ENCODE assay signal across 8 cellular contexts in the genomic region with DNA sequence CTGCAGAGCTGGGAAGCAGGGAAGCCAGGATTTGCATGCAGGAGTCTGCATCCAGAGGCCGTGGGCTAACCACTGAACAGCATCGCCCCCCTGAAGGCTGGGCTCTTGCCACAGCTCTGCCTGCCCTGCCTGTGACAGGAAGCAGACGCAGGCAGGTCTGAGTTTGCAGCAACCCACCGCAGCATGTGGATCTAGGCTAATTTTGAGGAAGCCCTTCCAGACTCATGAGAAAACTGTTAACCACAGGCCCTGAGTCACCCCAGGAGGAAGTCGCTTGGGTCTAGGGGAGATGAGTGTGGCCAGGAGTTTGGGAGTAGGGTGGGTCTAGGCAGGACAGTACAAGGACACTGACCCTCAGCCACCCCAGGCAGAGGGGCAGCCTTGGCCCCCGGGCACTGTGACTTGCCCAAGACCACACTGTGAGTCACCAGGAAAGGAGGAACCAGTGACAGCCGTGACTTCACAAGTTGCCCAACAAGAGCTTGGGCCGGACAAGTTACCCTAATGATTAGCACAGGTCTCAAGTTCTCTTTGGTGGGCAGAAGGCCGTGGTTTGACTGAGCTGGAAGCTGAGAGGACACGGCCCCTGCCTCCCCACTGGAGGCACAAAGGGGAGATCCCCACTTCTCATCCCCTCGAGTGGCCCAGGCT. TPM values are rescaled to one million over a fixed set of nuclear protein-coding genes. Genes with fewer than 3 reads are reported as not detected.
DNase-seq lines count a peak whose midpoint lies in the region; ATAC-seq and TF ChIP-seq lines count a peak whose summit lies in the region.

No MANE protein-coding gene starts in this region.

- peak; percentile 2 for TF ChIP-seq CTCF in GM10266 (IDR thresholded peaks at IDR 0.05; ENCODE audit: control insufficient read depth, insufficient read depth, low read depth, missing control alignments)

- intact Hi-C loops in Right ventricle myocardium superior (cut with DNase I), result no loop called here

- peak; percentile 70 for ATAC-seq in Right ventricle myocardium superior (ENCODE audit: poor library complexity)
- no peak for ATAC-seq in GM21737 (IDR thresholded peaks at IDR 0.05; ENCODE audit: unreplicated experiment)
- no peak for ATAC-seq in GM19351 (IDR thresholded peaks at IDR 0.05; ENCODE audit: unreplicated experiment)

- DNase-seq in GM10266 (ENCODE audit: extremely low spot score) (no peak), RPMI7951 (ENCODE audit: low read depth) (peak; percentile 100), Right ventricle myocardium superior (peak; percentile 80), skeletal muscle cell (ENCODE audit: low read depth) (peak; percentile 57), ecto neural progenitor cell (ENCODE audit: low spot score) (no peak)
- DNase-seq in activated gamma-delta T cell treated with anti-CD3 and anti-CD28 coated beads, Interleukin-2, amount 50 U/mL, for 16 hours (ENCODE audit: low read depth), result peak; percentile 64

- H3K4me3 ChIP-seq in skeletal muscle cell (ENCODE audit: low read depth, low read length), result no peak overlapping the region

RNA-seq across cellular contexts. Expression of gene LAPTM5, which starts 0.9 kb away (rescaled TPM):
- 70.7 and 82.5 TPM in 2 replicates for total RNA-seq in RPMI7951 (2014; rRNA removed; shearing (Covaris generic))
- total RNA-seq in Right ventricle myocardium superior, result 19.5 TPM

RNA-seq across cellular contexts. Expression of gene MATN1, which starts 33.3 kb away (rescaled TPM):
- 0.20 and 0.48 TPM in 2 replicates for total RNA-seq in RPMI7951 (2014; rRNA removed; shearing (Covaris generic))
- not detected for total RNA-seq in Right ventricle myocardium superior

Comparison
In these comparisons a context has a peak if more than half of its experiments do, and no peak if none do; other contexts are left out.
1. DNase-seq: peak in RPMI7951 (single experiment), activated gamma-delta T cell treated with anti-CD3 and anti-CD28 coated beads, Interleukin-2, amount 50 U/mL, for 16 hours (single experiment), Right ventricle myocardium superior (single experiment) and skeletal muscle cell (single experiment); none in GM10266 (single experiment) and ecto neural progenitor cell (single experiment).